Comparison of ENCODE assay signal across 20 cellular contexts in the genomic region with DNA sequence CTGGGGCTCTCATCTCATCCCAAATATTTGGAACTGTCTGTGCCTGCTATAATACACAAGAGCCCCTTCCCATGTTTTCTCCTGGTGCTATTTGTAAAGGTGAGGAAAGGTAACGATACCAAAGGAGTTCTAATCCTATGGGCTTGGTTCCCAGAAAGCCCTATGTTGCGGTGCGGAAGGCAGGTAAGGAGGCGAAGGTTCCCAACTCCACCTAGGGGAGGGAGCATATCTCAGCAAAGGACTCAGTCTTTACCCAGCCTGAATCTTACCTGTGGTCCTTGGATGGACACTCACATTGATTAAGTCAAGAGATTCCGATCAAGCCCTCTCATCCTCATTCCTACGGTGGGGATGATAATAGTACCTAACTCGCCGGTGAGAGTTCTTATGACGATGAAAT.
DNase-seq lines count a peak whose midpoint lies in the region; ATAC-seq and TF ChIP-seq lines count a peak whose summit lies in the region.
"Had no signal": no experiment of that assay in that cellular context is flagged by ENCODE, and none has a peak within 500 bp of the region (broad histone marks: within the 10 kb centered on the region; RNA-seq: fewer than 3 reads in every experiment).

No MANE protein-coding gene starts in this region.

- H3K4ac ChIP-seq in neuronal stem cell (ENCODE audit: low read length) = no peak overlapping the region

- no CpG with 5 or more reads among the region's 9 CpGs for WGBS in neuronal stem cell (ENCODE audit: extremely low coverage in 2 of 2, insufficient read length in 2 of 2, insufficient replicate concordance in 1 of 2), 2 donors

- H3K36me3 ChIP-seq in left ventricle myocardium inferior (no peaks in the 10 kb centered on the region), right atrium auricular region (no peaks in the 10 kb centered on the region), neuronal stem cell (replicated peaks in 1 of 2; ENCODE audit: control insufficient read depth in 2 of 2, insufficient read depth in 2 of 2, low read length in 2 of 2) (no peaks in the 10 kb centered on the region)
- H3K36me3 ChIP-seq: esophagus squamous epithelium, lower lobe of right lung had no signal

- no peak overlapping the region for H3K23ac ChIP-seq in neuronal stem cell (ENCODE audit: low read depth, low read length, poor library complexity)

- H3K9me3 Mint-ChIP-seq in chondrocyte (ENCODE audit: low read depth) = peaks cover 5% of the 10 kb centered on the region
- H3K9me3 Mint-ChIP-seq: HFFc6, immature natural killer cell had no signal

- TF ChIP-seq CTCF in left ventricle myocardium inferior (IDR thresholded peaks at IDR 0.05; ENCODE audit: borderline replicate concordance) = no peak
- no peak for TF ChIP-seq CTCF in right atrium auricular region (IDR thresholded peaks at IDR 0.05)
- TF ChIP-seq CTCF in chondrocyte (IDR thresholded peaks at IDR 0.05) = no peak

- no peak overlapping the region for H3K9ac ChIP-seq in neuronal stem cell (ENCODE audit: low read depth, low read length, poor library complexity)

- peaks cover 19% of the 10 kb centered on the region for H3K4me1 Mint-ChIP-seq in chondrocyte (ENCODE audit: low read depth)

- no peak for DNase-seq in left ventricle myocardium inferior
- DNase-seq in right atrium auricular region (ENCODE audit: low spot score) = no peak
- no peak for DNase-seq in chondrocyte (ENCODE audit: low spot score)
- DNase-seq in neuronal stem cell (ENCODE audit: low spot score) = no peak
- no peak for DNase-seq in stimulated activated CD4-positive, alpha-beta T cell treated with anti-CD3 and anti-CD28 coated beads, Interleukin-4, amount 100 ng/mL, for 1 hour
- DNase-seq in NCI-H2029 treated with DMSO at 0.1 percent for 48 hours (lab: John Stamatoyannopoulos, UW) = no peak
- DNase-seq in stimulated activated CD4-positive, alpha-beta T cell treated with anti-CD3 and anti-CD28 coated beads, Interleukin-2, amount 100 ng/mL, for 24 hours = no peak
- DNase-seq: activated CD4-positive, alpha-beta T cell treated with anti-CD3 and anti-CD28 coated beads, Interleukin-2, amount 50 U/mL, for 1 hour; effector CD4-positive, alpha-beta T cell; esophagus squamous epithelium; HFFc6; immature natural killer cell; lower lobe of right lung; MV-4-11; NCI-H1930; NCI-H446 treated with DMSO at 0.1 percent for 48 hours; small intestine; stimulated activated CD4-positive, alpha-beta T cell treated with anti-CD3 and anti-CD28 coated beads, Interleukin-4, amount 100 ng/mL, for 4 hours had no signal

- peak overlapping the region; percentile 71 for H2AK5ac ChIP-seq in neuronal stem cell (ENCODE audit: low read depth, low read length)

- H3K27ac ChIP-seq in left ventricle myocardium inferior (replicated peaks) = peak overlapping the region; percentile 74
- no peak overlapping the region for H3K27ac ChIP-seq in right atrium auricular region
- no peak overlapping the region for H3K27ac ChIP-seq in neuronal stem cell (replicated peaks; ENCODE audit: low read length)
- H3K27ac ChIP-seq: esophagus squamous epithelium, lower lobe of right lung had no signal

- intact Hi-C loops in left ventricle myocardium inferior (cut with micrococcal nuclease) = loop anchor here (10.0 kb wide), 1 partner anchor 65 kb away; no protein-coding TSS in a partner anchor

- H3K9me3 ChIP-seq in left ventricle myocardium inferior (replicated peaks) (no peaks in the 10 kb centered on the region), right atrium auricular region (no peaks in the 10 kb centered on the region), neuronal stem cell (replicated peaks in 1 of 2; ENCODE audit: control insufficient read depth in 2 of 2, insufficient read depth in 1 of 2, low read depth in 1 of 2, low read length in 2 of 2) (no peaks in the 10 kb centered on the region)
- H3K9me3 ChIP-seq: esophagus squamous epithelium, lower lobe of right lung had no signal

- H2BK15ac ChIP-seq in neuronal stem cell (ENCODE audit: low read length) = no peak overlapping the region

- no peak for ATAC-seq in GM18861 (IDR thresholded peaks at IDR 0.05; ENCODE audit: unreplicated experiment)
- ATAC-seq: K562, lower lobe of right lung had no signal

- H4K8ac ChIP-seq in neuronal stem cell (ENCODE audit: low read depth, low read length) = no peak overlapping the region

- no peak overlapping the region for H2BK5ac ChIP-seq in neuronal stem cell (ENCODE audit: low read length)

- no peak overlapping the region for H3K18ac ChIP-seq in neuronal stem cell (ENCODE audit: low read length)

- H3K4me3 ChIP-seq in left ventricle myocardium inferior (no peak overlapping the region), right atrium auricular region (no peak overlapping the region), neuronal stem cell (ENCODE audit: low read length in 2 of 2) (no peak overlapping the region)
- H3K4me3 ChIP-seq: esophagus squamous epithelium, K562, lower lobe of right lung had no signal

- no peak overlapping the region for H3K4me2 ChIP-seq in neuronal stem cell (ENCODE audit: insufficient read depth, low read length, poor library complexity, severe bottlenecking)

- H3K4me1 ChIP-seq in left ventricle myocardium inferior (peaks cover 50% of the 10 kb centered on the region), right atrium auricular region (peaks cover 0 to 28% of the 10 kb centered on the region in 2 donors), neuronal stem cell (ENCODE audit: control insufficient read depth in 2 of 2, insufficient read depth in 1 of 2, low read depth in 1 of 2, low read length in 2 of 2) (peaks cover 16 to 25% of the 10 kb centered on the region in 2 donors)

- no peak overlapping the region for H3K4me3 Mint-ChIP-seq in chondrocyte (ENCODE audit: unreplicated experiment)
- H3K4me3 Mint-ChIP-seq: HFFc6, immature natural killer cell had no signal

- H4K91ac ChIP-seq in neuronal stem cell (ENCODE audit: low read depth, low read length, poor library complexity) = no peak overlapping the region

- no peak overlapping the region for H3K14ac ChIP-seq in neuronal stem cell (ENCODE audit: low read length)

- no peaks in the 10 kb centered on the region for H3K27me3 ChIP-seq in left ventricle myocardium inferior (ENCODE audit: low read depth)
- no peaks in the 10 kb centered on the region for H3K27me3 ChIP-seq in right atrium auricular region
- no peaks in the 10 kb centered on the region for H3K27me3 ChIP-seq in neuronal stem cell (ENCODE audit: control insufficient read depth in 3 of 3, insufficient read depth in 3 of 3, low read depth in 1 of 3, low read length in 3 of 3)
- H3K27me3 ChIP-seq: esophagus squamous epithelium had no signal

- no peaks in the 10 kb centered on the region for H3K36me3 Mint-ChIP-seq in chondrocyte (ENCODE audit: low read depth)

- no peak overlapping the region for H2BK120ac ChIP-seq in neuronal stem cell (ENCODE audit: low read depth, low read length)

- H2AFZ ChIP-seq in neuronal stem cell (ENCODE audit: low read length) = no peak overlapping the region

- H3K79me1 ChIP-seq in neuronal stem cell (ENCODE audit: low read depth, low read length) = no peaks in the 10 kb centered on the region

- H3K27ac Mint-ChIP-seq in chondrocyte (ENCODE audit: unreplicated experiment) = peak overlapping the region; percentile 50
- H3K27ac Mint-ChIP-seq: HFFc6 had no signal

- H2BK12ac ChIP-seq in neuronal stem cell (ENCODE audit: low read length) = no peak overlapping the region

- H3K27me3 Mint-ChIP-seq in chondrocyte (ENCODE audit: low read depth) = no peaks in the 10 kb centered on the region
